ENCODE assay signal across 8 cellular contexts in genomic region chr9:87792831-87793288, GRCh38.
DNase-seq lines count a peak whose midpoint lies in the region; ATAC-seq and TF ChIP-seq lines count a peak whose summit lies in the region.

No MANE protein-coding gene starts in this region.

- H3K4me3 ChIP-seq in WERI-Rb-1 (ENCODE audit: low read depth, low read length) = no peak overlapping the region

- peak; percentile 74 for DNase-seq in GM04503 (ENCODE audit: low read depth)
- DNase-seq in LoVo (ENCODE audit: low spot score) = peak; percentile 67
- DNase-seq in activated CD8-positive, alpha-beta memory T cell treated with anti-CD3 and anti-CD28 coated beads, Interleukin-2, amount 50 U/mL, for 24 hours (ENCODE audit: extremely low read depth) = peak; percentile 5
- peak; percentile 78 for DNase-seq in Right ventricle myocardium superior
- DNase-seq in stimulated activated CD4-positive, alpha-beta T cell treated with anti-CD3 and anti-CD28 coated beads, Interleukin-15, amount 100 ng/mL, for 48 hours (ENCODE audit: low read depth in 2 of 2) = peak; percentile 43 to 50
- DNase-seq in NCI-H446 treated with DMSO at 0.1 percent for 48 hours (lab: John Stamatoyannopoulos, UW) = no peak
- no peak for DNase-seq in WERI-Rb-1

- no peak overlapping the region for H3K27ac ChIP-seq in WERI-Rb-1

- H3K9me3 ChIP-seq in WERI-Rb-1 (ENCODE audit: severe bottlenecking) = no peaks in the 10 kb centered on the region

- intact Hi-C loops in Right ventricle myocardium superior (cut with DNase I) = no loop called here

- H3K27me3 ChIP-seq in WERI-Rb-1 (ENCODE audit: insufficient read depth, low read depth, severe bottlenecking) = no peaks in the 10 kb centered on the region

- no peak for TF ChIP-seq CTCF in WERI-Rb-1 (IDR thresholded peaks at IDR 0.05; ENCODE audit: low read depth, low read length)

- no peaks in the 10 kb centered on the region for H3K36me3 ChIP-seq in WERI-Rb-1

- ATAC-seq in GM21825 (IDR thresholded peaks at IDR 0.05; ENCODE audit: unreplicated experiment) = peak; percentile 61
- peak; percentile 94 for ATAC-seq in Right ventricle myocardium superior (ENCODE audit: poor library complexity)

Comparison
In these comparisons a context has a peak if more than half of its experiments do, and no peak if none do; other contexts are left out.
1. DNase-seq: peak in GM04503 (single experiment), LoVo (single experiment), activated CD8-positive, alpha-beta memory T cell treated with anti-CD3 and anti-CD28 coated beads, Interleukin-2, amount 50 U/mL, for 24 hours (single experiment), Right ventricle myocardium superior (single experiment) and stimulated activated CD4-positive, alpha-beta T cell treated with anti-CD3 and anti-CD28 coated beads, Interleukin-15, amount 100 ng/mL, for 48 hours (2 of 2); none in NCI-H446 treated with DMSO at 0.1 percent for 48 hours (single experiment) and WERI-Rb-1 (single experiment).